In genomic region chr14:51547701-51548100, GRCh38 we compare ENCODE assay signal across 15 cellular contexts.
A peak's percentile ranks its signal among the peaks of the same experiment; 100 is the strongest.
DNase-seq lines count a peak whose midpoint lies in the region; ATAC-seq and TF ChIP-seq lines count a peak whose summit lies in the region.
"Had no signal": no experiment of that assay in that cellular context is flagged by ENCODE, and none has a peak within 500 bp of the region (broad histone marks: within the 10 kb centered on the region; RNA-seq: fewer than 3 reads in every experiment).

No MANE protein-coding gene starts in this region.

- no peaks in the 10 kb centered on the region for H3K9me2 ChIP-seq in SK-N-SH

- no TSS peak for BruUV-seq in Caco-2 (replicated peaks; lab: Mats Ljungman, UMichigan)

- 16% methylated on average over 2 of the region's 2 CpGs for WGBS in SK-N-SH (ENCODE audit: low lambda C conversion rate)
- 56 to 69% methylated on average over 2 of the region's 2 CpGs for WGBS in body of pancreas, 2 donors

- in situ Hi-C loops in gastrocnemius medialis (cut with MboI; ENCODE audit: low sequenced_read_pairs in 4 of 4) = no loop called here

- TF ChIP-seq CTCF in Caco-2 (IDR thresholded peaks at IDR 0.05; ENCODE audit: insufficient read depth in 1 of 2, low read depth in 1 of 2, low read length in 1 of 2, severe bottlenecking in 1 of 2, unreplicated experiment in 1 of 2) (no peak), SK-N-SH (IDR thresholded peaks at IDR 0.05) (no peak), foreskin keratinocyte (conservative IDR thresholded peaks at IDR 0.05) (no peak), gastrocnemius medialis (IDR thresholded peaks at IDR 0.05 in 4 of 5, conservative IDR thresholded peaks at IDR 0.05 in 1 of 5) (no peak), body of pancreas (IDR thresholded peaks at IDR 0.05) (no peak)

- no peak overlapping the region for H3K4me3 ChIP-seq in Caco-2 (ENCODE audit: low read depth, low read length)
- H3K4me3 ChIP-seq in SK-N-SH (ENCODE audit: low read depth in 2 of 2, low read length in 1 of 2) = peak overlapping the region; percentile 3 to 9; a peak in 2 of 4 replicates
- H3K4me3 ChIP-seq in gastrocnemius medialis = no peak overlapping the region
- H3K4me3 ChIP-seq in body of pancreas = no peak overlapping the region
- H3K4me3 ChIP-seq: colonic mucosa, mucosa of descending colon, ovary had no signal

- H3K4me1 Mint-ChIP-seq in Caco-2 (ENCODE audit: low read depth, unreplicated experiment) = peaks cover 19% of the 10 kb centered on the region

- H3K27ac Mint-ChIP-seq in Caco-2 (ENCODE audit: unreplicated experiment) = peak overlapping the region; percentile 1

- H3F3A ChIP-seq in SK-N-SH (replicated peaks; ENCODE audit: insufficient read depth) = peaks cover 41% of the 10 kb centered on the region

- peak overlapping the region; percentile 74 for H3K9ac ChIP-seq in SK-N-SH

- peak overlapping the region; percentile 54; the same call in 1 of the 2 replicates for H3K4me2 ChIP-seq in SK-N-SH

- peaks cover 26% of the 10 kb centered on the region for H3K4me1 ChIP-seq in Caco-2
- peaks cover 25 to 36% of the 10 kb centered on the region in 2 experiments for H3K4me1 ChIP-seq in SK-N-SH (ENCODE audit: control insufficient read depth in 1 of 2, insufficient read depth in 2 of 2, low read depth in 1 of 2, low read length in 1 of 2)
- peaks cover 75% of the 10 kb centered on the region for H3K4me1 ChIP-seq in foreskin keratinocyte
- peaks cover 15 to 22% of the 10 kb centered on the region in 2 donors for H3K4me1 ChIP-seq in gastrocnemius medialis
- H3K4me1 ChIP-seq in body of pancreas = no peaks in the 10 kb centered on the region
- H3K4me1 ChIP-seq: colonic mucosa had no signal

- TF ChIP-seq EP300 in SK-N-SH (IDR thresholded peaks at IDR 0.05; ENCODE audit: borderline replicate concordance in 1 of 2, low read depth in 1 of 2, low read length in 1 of 2) = no peak

- no peak for ATAC-seq in foreskin keratinocyte
- ATAC-seq in gastrocnemius medialis = no peak
- no peak for ATAC-seq in HG03108 (IDR thresholded peaks at IDR 0.05; ENCODE audit: unreplicated experiment)
- ATAC-seq in body of pancreas = no peak

- POLR2A ChIA-PET in Caco-2 (lab: Charles Lee) = no interaction called here
- POLR2A ChIA-PET in SK-N-SH (lab: Yijun Ruan, JAX) = no interaction called here

- TF ChIP-seq POLR2A in gastrocnemius medialis (IDR thresholded peaks at IDR 0.05) (no peak), body of pancreas (IDR thresholded peaks at IDR 0.05) (no peak)

- H3K9me3 Mint-ChIP-seq in Caco-2 (ENCODE audit: unreplicated experiment) = no peaks in the 10 kb centered on the region

- no peaks in the 10 kb centered on the region for H3K27me3 ChIP-seq in Caco-2 (replicated peaks; ENCODE audit: control insufficient read depth, insufficient read depth, low read length)
- no peaks in the 10 kb centered on the region for H3K27me3 ChIP-seq in SK-N-SH (ENCODE audit: insufficient read depth)
- no peaks in the 10 kb centered on the region for H3K27me3 ChIP-seq in foreskin keratinocyte
- no peaks in the 10 kb centered on the region for H3K27me3 ChIP-seq in gastrocnemius medialis
- no peaks in the 10 kb centered on the region for H3K27me3 ChIP-seq in body of pancreas
- H3K27me3 ChIP-seq: colonic mucosa, ovary had no signal

- CTCF ChIA-PET in Caco-2 (lab: Charles Lee) (no interaction called here), SK-N-SH (lab: Yijun Ruan, JAX) (interaction anchor here (1.3 to 2.8 kb wide), 2 partner anchors 15 to 264 kb away, joined by 3 to 11 read pairs; no protein-coding TSS in a partner anchor)

- no peak overlapping the region for H3K4me3 Mint-ChIP-seq in Caco-2 (ENCODE audit: unreplicated experiment)

- no peaks in the 10 kb centered on the region for H3K27me3 Mint-ChIP-seq in Caco-2 (ENCODE audit: insufficient read depth, unreplicated experiment)

- H3K9me3 ChIP-seq in Caco-2 (no peaks in the 10 kb centered on the region), SK-N-SH (no peaks in the 10 kb centered on the region), gastrocnemius medialis (no peaks in the 10 kb centered on the region), body of pancreas (no peaks in the 10 kb centered on the region)
- H3K9me3 ChIP-seq: colonic mucosa, mucosa of descending colon, ovary had no signal

- no peak for TF ChIP-seq RAD21 in SK-N-SH (IDR thresholded peaks at IDR 0.05; ENCODE audit: low read length)

- no peak for DNase-seq in Caco-2
- DNase-seq in SK-N-SH = no peak
- no peak for DNase-seq in foreskin keratinocyte
- DNase-seq in gastrocnemius medialis = no peak
- no peak for DNase-seq in body of pancreas
- no peak for DNase-seq in NCI-H2227 (lab: John Stamatoyannopoulos, UW; ENCODE audit: unreplicated experiment)
- DNase-seq in ureter (ENCODE audit: low spot score) = no peak
- DNase-seq: activated CD4-positive, alpha-beta T cell treated with anti-CD3 and anti-CD28 coated beads for 4 hours; activated naive CD4-positive, alpha-beta T cell; NCI-H187; SIG-M5 had no signal

- H3K27ac ChIP-seq in SK-N-SH (ENCODE audit: low read depth in 2 of 2, low read length in 1 of 2) = peak overlapping the region; percentile 94 to 100
- H3K27ac ChIP-seq in foreskin keratinocyte = peak overlapping the region; percentile 74
- H3K27ac ChIP-seq in gastrocnemius medialis = peak overlapping the region; percentile 35 to 80 (median 54)
- H3K27ac ChIP-seq in body of pancreas = no peak overlapping the region
- H3K27ac ChIP-seq: colonic mucosa had no signal

- no peaks in the 10 kb centered on the region for H3K36me3 Mint-ChIP-seq in Caco-2 (ENCODE audit: insufficient read depth, unreplicated experiment)

- no peaks in the 10 kb centered on the region for H3K36me3 ChIP-seq in Caco-2 (ENCODE audit: control insufficient read depth, insufficient read depth, low read length)
- no peaks in the 10 kb centered on the region for H3K36me3 ChIP-seq in SK-N-SH (replicated peaks in 1 of 2; ENCODE audit: control insufficient read depth in 1 of 2, insufficient read depth in 2 of 2, low read length in 1 of 2)
- no peaks in the 10 kb centered on the region for H3K36me3 ChIP-seq in gastrocnemius medialis
- no peaks in the 10 kb centered on the region for H3K36me3 ChIP-seq in body of pancreas (replicated peaks in 1 of 2; ENCODE audit: insufficient read depth in 1 of 2, low read depth in 2 of 2)
- H3K36me3 ChIP-seq: colonic mucosa, ovary had no signal

- intact Hi-C loops in Caco-2 (cut with micrococcal nuclease; ENCODE audit: unreplicated experiment) (no loop called here), gastrocnemius medialis (cut with DNase I; ENCODE audit: low total_unique reads) (loop anchor here (5.0 kb wide), 1 partner anchor 105 kb away; the partner anchor contains the start of gene FRMD6), body of pancreas (cut with DNase I) (no loop called here)

- peaks cover 15% of the 10 kb centered on the region for H3K79me2 ChIP-seq in SK-N-SH (ENCODE audit: insufficient read depth)

- no peak overlapping the region for H2AFZ ChIP-seq in SK-N-SH (ENCODE audit: low read depth)

- no peaks in the 10 kb centered on the region for H4K20me1 ChIP-seq in SK-N-SH (ENCODE audit: insufficient read depth)

TF ChIP-seq in SK-N-SH, 30 proteins besides CTCF, POLR2A, EP300 and RAD21:
- TF ChIP-seq RCOR1 (IDR thresholded peaks at IDR 0.05; ENCODE audit: low read length) (no peak), MXI1 (IDR thresholded peaks at IDR 0.05; ENCODE audit: low read depth, low read length) (no peak), SIN3A (IDR thresholded peaks at IDR 0.05; ENCODE audit: borderline replicate concordance, low read depth, low read length) (no peak), JUND (IDR thresholded peaks at IDR 0.05) (no peak), IRF3 (IDR thresholded peaks at IDR 0.05; ENCODE audit: low read depth, low read length) (no peak), FOSL2 (IDR thresholded peaks at IDR 0.05; ENCODE audit: borderline replicate concordance, low read depth) (no peak), REST (IDR thresholded peaks at IDR 0.05; ENCODE audit: low read depth, low read length) (no peak), FOXJ3 (CRISPR knock-in tag; IDR thresholded peaks at IDR 0.05) (no peak)
TF ChIP-seq in SK-N-SH: peak in this region for 0.

Comparison
In these comparisons a context has a peak if more than half of its experiments do, and no peak if none do; other contexts are left out.
1. H3K4me3 ChIP-seq: peak in SK-N-SH (2 of 2); none in Caco-2 (single experiment), gastrocnemius medialis (0 of 4) and body of pancreas (0 of 2).
2. H3K27ac ChIP-seq: peak in SK-N-SH (2 of 2), foreskin keratinocyte (single experiment) and gastrocnemius medialis (4 of 4); none in body of pancreas (0 of 4).